1 cellular context compared by ENCODE assay signal in the genomic region with DNA sequence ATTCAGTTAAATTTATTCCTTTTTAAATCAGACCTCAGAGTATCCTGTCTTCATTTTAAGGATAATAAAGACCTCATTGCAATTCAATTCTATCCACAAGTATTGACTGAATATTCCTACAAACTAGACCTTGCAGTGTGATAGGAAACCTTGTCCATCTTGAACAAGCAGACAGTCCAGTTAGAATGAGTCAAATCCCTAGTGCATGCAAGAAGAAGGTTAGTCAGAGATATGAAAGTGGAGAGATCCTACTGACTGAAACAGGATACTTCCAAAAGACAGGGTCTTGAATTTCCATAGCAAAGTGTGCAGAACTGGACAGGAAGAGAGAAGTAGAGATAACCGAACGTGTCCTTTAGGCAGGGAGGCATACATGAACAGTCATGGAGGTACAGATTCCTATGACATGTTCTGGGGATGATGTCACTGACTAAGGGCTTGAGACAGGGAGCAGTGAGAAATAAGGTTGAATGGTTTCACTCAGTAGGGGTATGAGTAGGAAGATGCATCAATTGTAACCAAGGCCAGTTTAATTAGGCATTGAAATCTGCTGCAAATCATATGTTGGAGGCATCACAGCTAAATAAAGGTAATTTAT.
TF ChIP-seq lines count a peak whose summit lies in the region.

No MANE protein-coding gene starts in this region.

TF ChIP-seq in IMR-90, 13 proteins besides CTCF, POLR2A, EP300 and RAD21 (continued from another document):
- TF ChIP-seq USF2 (IDR thresholded peaks at IDR 0.05; ENCODE audit: low read depth, low read length): no peak
- no peak for TF ChIP-seq MAZ (IDR thresholded peaks at IDR 0.05; ENCODE audit: borderline replicate concordance, low read depth, low read length)
- no peak for TF ChIP-seq RFX5 (IDR thresholded peaks at IDR 0.05; ENCODE audit: low read depth, low read length)
- no peak for TF ChIP-seq ELK1 (IDR thresholded peaks at IDR 0.05; ENCODE audit: borderline replicate concordance, low read depth, low read length)
- no peak for TF ChIP-seq MXI1 (IDR thresholded peaks at IDR 0.05; ENCODE audit: borderline replicate concordance, low read depth, low read length)
- no peak for TF ChIP-seq BHLHE40 (IDR thresholded peaks at IDR 0.05; ENCODE audit: low read depth, low read length)
- no peak for TF ChIP-seq MAFK (IDR thresholded peaks at IDR 0.05; ENCODE audit: low read depth, low read length)
